Comparison of ENCODE assay signal across 28 cellular contexts in the genomic region with DNA sequence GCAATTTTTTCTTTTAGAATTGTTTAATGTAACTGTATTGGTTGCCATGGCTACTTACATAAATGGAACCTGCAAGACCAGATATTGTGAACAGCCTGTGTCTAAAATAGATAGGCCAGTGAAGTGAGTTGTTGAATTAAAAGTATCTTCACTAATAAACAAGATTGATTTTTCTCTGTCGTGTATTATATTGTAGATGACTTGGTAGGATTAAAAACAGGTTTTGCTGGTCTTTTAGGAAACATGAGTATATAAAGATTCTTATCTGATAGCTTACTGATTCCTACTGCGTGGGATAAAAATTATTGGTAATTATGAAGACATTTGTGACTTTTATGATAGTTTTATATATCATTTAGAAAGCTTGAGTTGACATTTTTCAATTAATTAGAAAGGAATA.
"Had no signal": no experiment of that assay in that cellular context is flagged by ENCODE, and none has a peak within 500 bp of the region (broad histone marks: within the 10 kb centered on the region; RNA-seq: fewer than 3 reads in every experiment).

No MANE protein-coding gene starts in this region.

- H3K27me3 Mint-ChIP-seq: activated CD4-positive, alpha-beta T cell treated with anti-CD3 and anti-CD28 coated beads for 36 hours; activated CD4-positive, alpha-beta T cell treated with anti-CD3 and anti-CD28 coated beads, Interleukin-2, amount 10 ng/mL, durations not matched to agents 7 days and 5 days; activated naive CD4-positive, alpha-beta T cell treated with anti-CD3 and anti-CD28 coated beads, Interleukin-2, amount 50 U/mL, for 24 hours; activated naive CD8-positive, alpha-beta T cell treated with anti-CD3 and anti-CD28 coated beads, Interleukin-2, amount 10 ng/mL, durations not matched to agents 7 days and 5 days; activated T-cell treated with anti-CD3 and anti-CD28 coated beads, Interleukin-2, amount 50 U/mL, for 24 hours; brain had no signal

- H3K4me1 Mint-ChIP-seq: activated naive CD8-positive, alpha-beta T cell treated with anti-CD3 and anti-CD28 coated beads, Interleukin-2, amount 10 ng/mL, durations not matched to agents 7 days and 5 days had no signal

- H3K4me3 Mint-ChIP-seq: activated CD4-positive, alpha-beta T cell treated with anti-CD3 and anti-CD28 coated beads for 36 hours; activated CD4-positive, alpha-beta T cell treated with anti-CD3 and anti-CD28 coated beads, Interleukin-2, amount 10 ng/mL, durations not matched to agents 7 days and 5 days; activated CD8-positive, alpha-beta T cell treated with anti-CD3 and anti-CD28 coated beads, Interleukin-2, amount 10 ng/mL, durations not matched to agents 7 days and 5 days; activated naive CD4-positive, alpha-beta T cell treated with anti-CD3 and anti-CD28 coated beads, Interleukin-2, amount 50 U/mL, for 24 hours; activated naive CD8-positive, alpha-beta T cell treated with anti-CD3 and anti-CD28 coated beads, Interleukin-2, amount 10 ng/mL, durations not matched to agents 7 days and 5 days; activated T-cell treated with anti-CD3 and anti-CD28 coated beads, Interleukin-2, amount 50 U/mL, for 24 hours; brain; WTC11 had no signal

- H3K27ac Mint-ChIP-seq: activated CD4-positive, alpha-beta T cell treated with anti-CD3 and anti-CD28 coated beads for 36 hours; activated CD4-positive, alpha-beta T cell treated with anti-CD3 and anti-CD28 coated beads, Interleukin-2, amount 10 ng/mL, durations not matched to agents 7 days and 5 days; activated CD8-positive, alpha-beta T cell treated with anti-CD3 and anti-CD28 coated beads, Interleukin-2, amount 10 ng/mL, durations not matched to agents 7 days and 5 days; activated naive CD4-positive, alpha-beta T cell treated with anti-CD3 and anti-CD28 coated beads, Interleukin-2, amount 50 U/mL, for 24 hours; activated naive CD8-positive, alpha-beta T cell treated with anti-CD3 and anti-CD28 coated beads, Interleukin-2, amount 10 ng/mL, durations not matched to agents 7 days and 5 days; activated T-cell treated with anti-CD3 and anti-CD28 coated beads, Interleukin-2, amount 50 U/mL, for 24 hours; activated T-helper 2 cell treated with anti-CD3 and anti-CD28 coated beads, Interferon-gamma antibody, Interleukin-2, Interleukin-4, amounts not matched to agents 10 μg/mL and 5 μg/mL and 100 μg/mL, durations not matched to agents 14 hours and 24 hours and 36 hours; brain; WTC11 had no signal

- FAIRE-seq: RCC 7860 had no signal

- H3K9me3 Mint-ChIP-seq: activated CD4-positive, alpha-beta T cell treated with anti-CD3 and anti-CD28 coated beads, Interleukin-2, amount 10 ng/mL, durations not matched to agents 7 days and 5 days; activated naive CD4-positive, alpha-beta T cell treated with anti-CD3 and anti-CD28 coated beads, Interleukin-2, amount 50 U/mL, for 24 hours; activated naive CD8-positive, alpha-beta T cell treated with anti-CD3 and anti-CD28 coated beads, Interleukin-2, amount 10 ng/mL, durations not matched to agents 7 days and 5 days; activated T-helper 2 cell treated with anti-CD3 and anti-CD28 coated beads, Interferon-gamma antibody, Interleukin-2, Interleukin-4, amounts not matched to agents 10 μg/mL and 5 μg/mL and 100 μg/mL, durations not matched to agents 14 hours and 24 hours and 36 hours; WTC11 had no signal

- DNase-seq: activated CD4-positive, alpha-beta T cell treated with anti-CD3 and anti-CD28 coated beads for 36 hours; activated CD4-positive, alpha-beta T cell treated with anti-CD3 and anti-CD28 coated beads, Interleukin-2, amount 10 ng/mL, durations not matched to agents 7 days and 5 days; activated CD4-positive, alpha-beta T cell treated with anti-CD3 and anti-CD28 coated beads, Interleukin-2, amount 50 U/mL, for 48 hours; activated CD8-positive, alpha-beta T cell treated with anti-CD3 and anti-CD28 coated beads, Interleukin-2, amount 10 ng/mL, durations not matched to agents 7 days and 5 days; activated gamma-delta T cell; activated naive CD4-positive, alpha-beta T cell treated with Interleukin-2 at 50 U/mL for 16 hours; activated naive CD8-positive, alpha-beta T cell treated with anti-CD3 and anti-CD28 coated beads, Interleukin-2, amount 10 ng/mL, durations not matched to agents 7 days and 5 days; activated T-cell treated with anti-CD3 and anti-CD28 coated beads, Interleukin-2, amount 50 U/mL, for 24 hours; Kasumi-1; KG1; NCI-H1092 treated with DMSO at 0.1 percent for 48 hours; NCI-H1417; NCI-H146; NCI-H187 treated with DMSO at 0.1 percent for 48 hours; NCI-H2081 treated with DMSO at 0.1 percent for 48 hours; NCI-H345; NCI-H524 treated with DMSO at 0.1 percent for 48 hours; SIG-M5; SW 1271; T-helper 1 cell; T-helper 2 cell; T1000 had no signal

- H3K27ac ChIP-seq: RWPE1 had no signal
